22 cellular contexts compared by ENCODE assay signal in the genomic region with DNA sequence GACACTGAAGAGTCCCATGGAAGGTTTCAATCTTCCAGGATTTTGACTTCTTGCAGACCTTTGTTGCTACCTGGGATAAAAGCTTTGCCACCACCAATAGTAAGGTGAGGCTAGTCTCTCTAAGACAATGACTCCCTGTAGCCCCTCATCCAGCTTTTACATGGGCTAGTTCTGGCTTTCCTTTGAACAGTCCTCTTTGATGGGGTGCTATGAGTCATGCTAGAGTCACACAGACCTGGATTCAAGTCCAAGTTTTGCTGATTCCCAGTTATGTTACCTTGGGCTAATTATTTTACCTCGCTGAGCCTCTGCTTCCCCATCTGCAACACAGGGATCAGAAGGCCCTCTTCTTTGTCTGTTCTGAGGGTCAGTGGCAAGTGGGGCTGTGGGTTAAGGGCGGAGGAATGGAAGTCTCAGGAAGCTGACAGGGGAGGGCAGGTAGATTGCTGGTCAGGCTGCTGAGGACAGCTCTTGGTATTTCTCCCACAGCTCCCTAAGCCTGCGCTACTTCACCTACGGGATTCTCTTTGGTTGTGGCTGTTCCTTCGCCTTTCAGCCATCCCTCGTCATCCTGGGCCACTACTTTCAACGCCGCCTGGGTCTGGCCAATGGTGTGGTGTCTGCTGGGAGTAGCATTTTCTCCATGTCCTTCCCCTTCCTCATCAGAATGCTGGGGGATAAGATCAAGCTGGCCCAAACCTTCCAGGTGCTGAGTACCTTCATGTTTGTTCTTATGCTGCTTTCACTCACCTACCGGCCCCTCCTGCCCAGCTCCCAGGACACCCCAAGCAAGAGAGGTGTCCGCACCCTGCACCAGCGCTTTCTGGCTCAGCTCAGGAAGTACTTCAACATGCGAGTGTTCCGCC.
"Had no signal": no experiment of that assay in that cellular context is flagged by ENCODE, and none has a peak within 500 bp of the region (broad histone marks: within the 10 kb centered on the region; RNA-seq: fewer than 3 reads in every experiment).

No MANE protein-coding gene starts in this region.

- H3K4me3 ChIP-seq: esophagus muscularis mucosa, gastrocnemius medialis, right lobe of liver, thoracic aorta, uterus had no signal

- DNase-seq: activated CD4-positive, alpha-beta memory T cell treated with anti-CD3 and anti-CD28 coated beads, Interleukin-2, amount 10 ng/mL, durations not matched to agents 7 days and 5 days; activated CD4-positive, alpha-beta T cell treated with anti-CD3 and anti-CD28 coated beads for 1 hour; activated CD4-positive, alpha-beta T cell treated with anti-CD3 and anti-CD28 coated beads, Interleukin-2, amount 10 ng/mL, durations not matched to agents 7 days and 5 days; activated naive CD8-positive, alpha-beta T cell treated with anti-CD3 and anti-CD28 coated beads, Interleukin-2, amount 50 U/mL, for 24 hours; activated T-cell treated with anti-CD3 and anti-CD28 coated beads, Interleukin-2, amount 50 U/mL, for 4 hours; amygdala; dermis blood vessel endothelial cell; effector CD4-positive, alpha-beta T cell; gastrocnemius medialis; glutamatergic neuron; left colon; midbrain; naive thymus-derived CD4-positive, alpha-beta T cell; nucleus accumbens; stimulated activated CD4-positive, alpha-beta T cell treated with anti-CD3 and anti-CD28 coated beads, Interleukin-4, amount 100 ng/mL, for 1 hour; T-helper 2 cell; uterus had no signal

- H3K9me3 ChIP-seq: esophagus muscularis mucosa, gastrocnemius medialis, right lobe of liver, thoracic aorta, uterus had no signal

- H3K27ac ChIP-seq: esophagus muscularis mucosa, gastrocnemius medialis, thoracic aorta, uterus had no signal

- ATAC-seq: activated naive CD8-positive, alpha-beta T cell treated with anti-CD3 and anti-CD28 coated beads, Interleukin-2, amount 50 U/mL, for 24 hours; activated T-cell treated with anti-CD3 and anti-CD28 coated beads, Interleukin-2, amount 50 U/mL, for 4 hours; activated T-helper 17 cell treated with anti-CD3 and anti-CD28 coated beads, Interleukin-2, amount 50 U/mL, for 72 hours; gastrocnemius medialis; left colon; naive thymus-derived CD4-positive, alpha-beta T cell; stimulated activated effector memory CD8-positive, alpha-beta T cell treated with anti-CD3 and anti-CD28 coated beads, Interleukin-12 subunit alpha, Interleukin-12 subunit beta, amount 100 ng/mL, for 72 hours had no signal

- H3K27me3 ChIP-seq: esophagus muscularis mucosa, gastrocnemius medialis, right lobe of liver, uterus had no signal

- H3K4me1 ChIP-seq: esophagus muscularis mucosa, gastrocnemius medialis, uterus had no signal

- H3K36me3 ChIP-seq: esophagus muscularis mucosa, gastrocnemius medialis, right lobe of liver, thoracic aorta, uterus had no signal
